Comparison of ENCODE assay signal across 32 cellular contexts in genomic region chr12:12083688-12084087, GRCh38. TPM values are rescaled to one million over a fixed set of nuclear protein-coding genes. Genes with fewer than 3 reads are reported as not detected.
"Had no signal": no experiment of that assay in that cellular context is flagged by ENCODE, and none has a peak within 500 bp of the region (broad histone marks: within the 10 kb centered on the region; RNA-seq: fewer than 3 reads in every experiment).

No MANE protein-coding gene starts in this region.

- H3K36me3 ChIP-seq: MG63, SJSA1 had no signal

- H3K36me3 Mint-ChIP-seq: activated naive CD8-positive, alpha-beta T cell treated with anti-CD3 and anti-CD28 coated beads for 36 hours; brain had no signal

- H3K9me3 ChIP-seq: MG63, SJSA1, SK-N-SH had no signal

- H3K27me3 Mint-ChIP-seq: activated CD4-positive, alpha-beta T cell treated with anti-CD3 and anti-CD28 coated beads, Interleukin-2, amount 10 ng/mL, durations not matched to agents 24 days and 14 days; activated naive CD8-positive, alpha-beta T cell treated with anti-CD3 and anti-CD28 coated beads for 36 hours; activated T-helper 17 cell treated with anti-CD3 and anti-CD28 coated beads, Interleukin-2, amount 50 U/mL, for 72 hours had no signal

- ATAC-seq: activated CD8-positive, alpha-beta T cell treated with anti-CD3 and anti-CD28 coated beads for 36 hours; activated T-cell treated with anti-CD3 and anti-CD28 coated beads, Interleukin-2, amount 50 U/mL, for 72 hours; activated T-helper 17 cell treated with anti-CD3 and anti-CD28 coated beads, Interleukin-2, amount 50 U/mL, for 72 hours; Panc1 had no signal

- H3K4me1 Mint-ChIP-seq: activated T-helper 17 cell treated with anti-CD3 and anti-CD28 coated beads, Interleukin-2, amount 50 U/mL, for 72 hours had no signal

- H3K4me3 ChIP-seq: MG63, SJSA1 had no signal

- H3K9ac ChIP-seq: SK-N-SH had no signal

- DNase-seq: activated CD4-positive, alpha-beta T cell treated with anti-CD3 and anti-CD28 coated beads, Interleukin-2, amount 10 ng/mL, durations not matched to agents 24 days and 14 days; activated CD4-positive, alpha-beta T cell treated with anti-CD3 and anti-CD28 coated beads, Interleukin-2, amount 50 U/mL, for 4 hours; activated CD8-positive, alpha-beta T cell treated with anti-CD3 and anti-CD28 coated beads for 36 hours; activated effector memory CD4-positive, alpha-beta T cell treated with anti-CD3 and anti-CD28 coated beads, Interleukin-2, amount 50 U/mL, for 16 hours; activated naive CD4-positive, alpha-beta T cell; activated naive CD4-positive, alpha-beta T cell treated with anti-CD3 and anti-CD28 coated beads, Interleukin-2, amount 50 U/mL, for 16 hours; activated naive CD8-positive, alpha-beta T cell treated with anti-CD3 and anti-CD28 coated beads for 36 hours; activated T-cell treated with anti-CD3 and anti-CD28 coated beads, Interleukin-2, amount 50 U/mL, for 1 hour; activated T-cell treated with anti-CD3 and anti-CD28 coated beads, Interleukin-2, amount 50 U/mL, for 72 hours; amniotic stem cell; aorta; central memory CD4-positive, alpha-beta T cell; Karpas-422; KBM-7; MG63; NCI-H1092; NCI-H1417 treated with DMSO at 0.1 percent for 48 hours; NCI-H187 treated with DMSO at 0.1 percent for 48 hours; NCI-H2081; NCI-H345; NCI-H524 treated with DMSO at 0.1 percent for 48 hours; SHP77; SK-N-SH had no signal

- H3K27me3 ChIP-seq: MG63, SJSA1 had no signal

- H3K27ac ChIP-seq: SJSA1 had no signal

- H3K4me1 ChIP-seq: SJSA1 had no signal

- H3K9me3 Mint-ChIP-seq: activated CD8-positive, alpha-beta T cell treated with anti-CD3 and anti-CD28 coated beads for 36 hours; activated naive CD8-positive, alpha-beta T cell treated with anti-CD3 and anti-CD28 coated beads for 36 hours; activated T-cell treated with anti-CD3 and anti-CD28 coated beads, Interleukin-2, amount 50 U/mL, for 72 hours; activated T-helper 17 cell treated with anti-CD3 and anti-CD28 coated beads, Interleukin-2, amount 50 U/mL, for 72 hours; brain; T-helper 1 cell treated with Interleukin-12 subunit alpha and Interleukin-12 subunit beta and Interleukin-4 antibody, amounts not matched to agents 30 μg/mL and 1 μg/mL, for 36 hours; T-helper 2 cell treated with Interferon-gamma antibody and Interleukin-4, amounts not matched to agents 5 μg/mL and 100 μg/mL, for 36 hours had no signal

- H3K27ac Mint-ChIP-seq: activated CD8-positive, alpha-beta T cell treated with anti-CD3 and anti-CD28 coated beads for 36 hours; activated naive CD8-positive, alpha-beta T cell treated with anti-CD3 and anti-CD28 coated beads for 36 hours; activated T-cell treated with anti-CD3 and anti-CD28 coated beads, Interleukin-2, amount 50 U/mL, for 72 hours; activated T-helper 17 cell treated with anti-CD3 and anti-CD28 coated beads, Interleukin-2, amount 50 U/mL, for 72 hours; brain; T-helper 1 cell treated with Interleukin-12 subunit alpha and Interleukin-12 subunit beta and Interleukin-4 antibody, amounts not matched to agents 30 μg/mL and 1 μg/mL, for 36 hours; T-helper 2 cell treated with Interferon-gamma antibody and Interleukin-4, amounts not matched to agents 5 μg/mL and 100 μg/mL, for 36 hours had no signal

- H3K4me2 ChIP-seq: SK-N-SH had no signal

- H3K4me3 Mint-ChIP-seq: activated CD4-positive, alpha-beta T cell treated with anti-CD3 and anti-CD28 coated beads, Interleukin-2, amount 10 ng/mL, durations not matched to agents 24 days and 14 days; activated CD8-positive, alpha-beta T cell treated with anti-CD3 and anti-CD28 coated beads for 36 hours; activated naive CD8-positive, alpha-beta T cell treated with anti-CD3 and anti-CD28 coated beads for 36 hours; activated T-cell treated with anti-CD3 and anti-CD28 coated beads, Interleukin-2, amount 50 U/mL, for 72 hours; activated T-helper 17 cell treated with anti-CD3 and anti-CD28 coated beads, Interleukin-2, amount 50 U/mL, for 72 hours; brain; T-helper 1 cell treated with Interleukin-12 subunit alpha and Interleukin-12 subunit beta and Interleukin-4 antibody, amounts not matched to agents 30 μg/mL and 1 μg/mL, for 36 hours; T-helper 2 cell treated with Interferon-gamma antibody and Interleukin-4, amounts not matched to agents 5 μg/mL and 100 μg/mL, for 36 hours had no signal

RNA-seq across cellular contexts. Expression of gene BCL2L14, which starts 12.9 kb away (rescaled TPM):
- total RNA-seq: aorta, bronchial epithelial cell, NCI-H460, RPMI7951, SJSA1 had no signal
